Comparison of ENCODE assay signal across 1 cellular context in genomic region chr3:136818191-136818850, GRCh38.
A peak's percentile ranks its signal among the peaks of the same experiment; 100 is the strongest.
TF ChIP-seq lines count a peak whose summit lies in the region.

No MANE protein-coding gene starts in this region.

TF ChIP-seq in SK-N-SH, 30 proteins besides CTCF, POLR2A, EP300 and RAD21 (continued from another document):
- TF ChIP-seq ZBTB33 (IDR thresholded peaks at IDR 0.05; ENCODE audit: borderline replicate concordance, low read depth) = no peak
- TF ChIP-seq JUND (IDR thresholded peaks at IDR 0.05) = no peak
- no peak for TF ChIP-seq RCOR1 (IDR thresholded peaks at IDR 0.05; ENCODE audit: low read length)
- TF ChIP-seq TAF1 (IDR thresholded peaks at IDR 0.05; ENCODE audit: borderline replicate concordance, low read depth, low read length) = peak; percentile 74
- TF ChIP-seq NRF1 (IDR thresholded peaks at IDR 0.05; ENCODE audit: low read depth, low read length) = no peak
- TF ChIP-seq SIN3A (IDR thresholded peaks at IDR 0.05; ENCODE audit: borderline replicate concordance, low read depth, low read length) = 0 out of 2 replicates have a peak, but pooled peaks have one; percentile 22
- TF ChIP-seq GATA2 (CRISPR knock-in tag; IDR thresholded peaks at IDR 0.05) = peak; percentile 55
- no peak for TF ChIP-seq USF2 (IDR thresholded peaks at IDR 0.05; ENCODE audit: borderline replicate concordance, low read depth, low read length)
- no peak for TF ChIP-seq IRF3 (IDR thresholded peaks at IDR 0.05; ENCODE audit: low read depth, low read length)
- TF ChIP-seq POLR2AphosphoS5 (IDR thresholded peaks at IDR 0.05; ENCODE audit: low read depth, low read length) = peak; percentile 81
- TF ChIP-seq ELF1 (IDR thresholded peaks at IDR 0.05) = no peak
- TF ChIP-seq TCF12 (IDR thresholded peaks at IDR 0.05) = no peak; the same call in 1 of the 2 replicates
- no peak for TF ChIP-seq FOXM1 (IDR thresholded peaks at IDR 0.05; ENCODE audit: low read depth)
- TF ChIP-seq CHD2 (IDR thresholded peaks at IDR 0.05; ENCODE audit: low read length, partially characterized antibody) = no peak
TF ChIP-seq in SK-N-SH: peak in this region for 10.
